Comparison of ENCODE assay signal across 7 cellular contexts in the genomic region with DNA sequence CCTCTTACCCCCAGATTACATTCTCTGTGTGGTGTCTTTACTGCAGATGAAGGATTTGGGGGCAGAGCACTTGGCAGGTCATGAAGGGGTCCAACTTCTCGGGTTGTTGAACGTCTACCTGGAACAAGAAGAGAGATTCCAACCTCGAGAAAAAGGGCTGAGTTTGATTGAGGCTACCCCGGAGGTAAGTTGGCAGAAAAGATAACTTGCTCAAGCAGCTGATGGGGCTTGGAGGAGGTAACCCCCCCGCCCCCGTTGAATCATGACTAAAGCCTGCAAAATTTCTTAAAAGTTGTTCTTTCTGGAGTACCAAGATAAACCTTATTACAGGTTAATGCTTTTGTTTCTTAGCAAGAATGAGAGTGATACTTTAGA. TPM values are rescaled to one million over a fixed set of nuclear protein-coding genes. Genes with fewer than 3 reads are reported as not detected.
DNase-seq lines count a peak whose midpoint lies in the region; ATAC-seq lines count a peak whose summit lies in the region.

No MANE protein-coding gene starts in this region.

- intact Hi-C loops in activated naive CD4-positive, alpha-beta T cell treated with anti-CD3 and anti-CD28 coated beads for 36 hours (cut with micrococcal nuclease) = loop anchor here (1.0 to 5.0 kb wide), 6 partner anchors 35 to 1646 kb away; partner anchors contain the start of genes NUP54, RCHY1, SCARB2 and THAP6

- H3K27me3 Mint-ChIP-seq in activated naive CD4-positive, alpha-beta T cell treated with anti-CD3 and anti-CD28 coated beads for 36 hours (ENCODE audit: low read depth) = no peaks in the 10 kb centered on the region

- peaks cover 4% of the 10 kb centered on the region for H3K36me3 Mint-ChIP-seq in activated naive CD4-positive, alpha-beta T cell treated with anti-CD3 and anti-CD28 coated beads for 36 hours (ENCODE audit: low read depth)

- no peaks in the 10 kb centered on the region for H3K9me3 Mint-ChIP-seq in activated naive CD4-positive, alpha-beta T cell treated with anti-CD3 and anti-CD28 coated beads for 36 hours

- H3K9me3 ChIP-seq in KOPT-K1 (ENCODE audit: insufficient read depth, low read length, poor library complexity, severe bottlenecking) = no peaks in the 10 kb centered on the region
- no peaks in the 10 kb centered on the region for H3K9me3 ChIP-seq in iPS-18c (ENCODE audit: control insufficient read depth, insufficient read depth, low read length)
- H3K9me3 ChIP-seq in stomach smooth muscle (ENCODE audit: control insufficient read depth in 2 of 2, low read length in 2 of 2) = no peaks in the 10 kb centered on the region

- H3K4me1 Mint-ChIP-seq in activated naive CD4-positive, alpha-beta T cell treated with anti-CD3 and anti-CD28 coated beads for 36 hours (ENCODE audit: low read depth) = peaks cover 21% of the 10 kb centered on the region

- H3K36me3 ChIP-seq in KOPT-K1 (ENCODE audit: insufficient read depth, low read length) (peaks cover 47% of the 10 kb centered on the region), stomach smooth muscle (ENCODE audit: control insufficient read depth in 2 of 2, insufficient read depth in 2 of 2, low read length in 2 of 2) (peaks cover 5 to 8% of the 10 kb centered on the region in 2 donors)

- peak; percentile 44 for DNase-seq in activated naive CD4-positive, alpha-beta T cell treated with anti-CD3 and anti-CD28 coated beads for 36 hours
- no peak for DNase-seq in NCI-H82 treated with DMSO at 0.1 percent for 48 hours (lab: John Stamatoyannopoulos, UW; ENCODE audit: unreplicated experiment)
- DNase-seq in epidermal melanocyte (ENCODE audit: insufficient read length, low spot score) = no peak

- H3K4me3 Mint-ChIP-seq in activated naive CD4-positive, alpha-beta T cell treated with anti-CD3 and anti-CD28 coated beads for 36 hours = peak overlapping the region; percentile 98

- H3K4me1 ChIP-seq in stomach smooth muscle (ENCODE audit: control insufficient read depth, insufficient read depth, low read length) = peaks cover 7% of the 10 kb centered on the region

- CTCF ChIA-PET in activated naive CD4-positive, alpha-beta T cell treated with anti-CD3 and anti-CD28 coated beads for 36 hours (lab: Charles Lee) = interaction anchor here (1.1 kb wide), 2 partner anchors 44 to 63 kb away, joined by 3 to 5 read pairs; no protein-coding TSS in a partner anchor

- peak overlapping the region; percentile 24 for H3K27ac Mint-ChIP-seq in activated naive CD4-positive, alpha-beta T cell treated with anti-CD3 and anti-CD28 coated beads for 36 hours

- peak overlapping the region; percentile 68 to 73 for H3K9ac ChIP-seq in stomach smooth muscle (ENCODE audit: low read length in 2 of 2)

- H3K4me3 ChIP-seq in iPS-18c (ENCODE audit: insufficient read depth, low read depth, low read length) (peak overlapping the region; percentile 96), stomach smooth muscle (ENCODE audit: low read length in 2 of 2) (peak overlapping the region; percentile 84 to 98)

- no peaks in the 10 kb centered on the region for H3K27me3 ChIP-seq in stomach smooth muscle (ENCODE audit: control insufficient read depth in 1 of 2, insufficient read depth in 2 of 2, low read length in 2 of 2)

- no peak for ATAC-seq in HG03354 (IDR thresholded peaks at IDR 0.05; ENCODE audit: poor library complexity, severe bottlenecking, unreplicated experiment)

- H3K27ac ChIP-seq in KOPT-K1 (ENCODE audit: low read depth, low read length, poor library complexity, severe bottlenecking) (peak overlapping the region; percentile 83), stomach smooth muscle (ENCODE audit: low read length) (peak overlapping the region; percentile 79)

RNA-seq across cellular contexts. Expression of gene CCNG2, which starts 1.5 kb away (rescaled TPM):
- 10 to 100 TPM; 21.6 to 22.5 TPM for total RNA-seq in activated naive CD4-positive, alpha-beta T cell treated with anti-CD3 and anti-CD28 coated beads for 36 hours
